Comparison of ENCODE assay signal across 10 cellular contexts in genomic region chr17:10099051-10099571, GRCh38.
DNase-seq lines count a peak whose midpoint lies in the region; TF ChIP-seq lines count a peak whose summit lies in the region.
"Had no signal": no experiment of that assay in that cellular context is flagged by ENCODE, and none has a peak within 500 bp of the region (broad histone marks: within the 10 kb centered on the region; RNA-seq: fewer than 3 reads in every experiment).

No MANE protein-coding gene starts in this region.

- H3K4me2 ChIP-seq in fibroblast of lung (ENCODE audit: extremely low read depth, insufficient read depth, low read length), result peak overlapping the region; percentile 52
- H3K4me2 ChIP-seq in osteoblast (ENCODE audit: insufficient read depth, low read length), result no peak overlapping the region

- H3K9ac ChIP-seq in fibroblast of lung (ENCODE audit: insufficient read depth, low read length), result no peak overlapping the region

- no peaks in the 10 kb centered on the region for H4K20me1 ChIP-seq in fibroblast of lung (ENCODE audit: control insufficient read depth, extremely low read depth, insufficient read depth, low read length)
- no peaks in the 10 kb centered on the region for H4K20me1 ChIP-seq in osteoblast (ENCODE audit: insufficient read depth, low read length)

- CTCF ChIA-PET in AG04449 (lab: Yijun Ruan, JAX), result interaction anchor here (1.2 to 1.4 kb wide), 2 partner anchors 28 to 518 kb away, joined by 4 read pairs; no protein-coding TSS in a partner anchor

- H3K27ac ChIP-seq in fibroblast of lung (ENCODE audit: insufficient read depth, low read length) (no peak overlapping the region), osteoblast (ENCODE audit: low read depth, low read length) (no peak overlapping the region), Peyer's patch (peak overlapping the region in 2 of 4 donors; percentile 35 to 47)

- TF ChIP-seq CTCF in AG04449 (IDR thresholded peaks at IDR 0.05; ENCODE audit: insufficient read depth, low read length, missing control alignments) (no peak), fibroblast of lung (conservative IDR thresholded peaks at IDR 0.05 in 1 of 2, IDR thresholded peaks at IDR 0.05 in 1 of 2; ENCODE audit: low read depth in 1 of 2, low read length in 2 of 2) (no peak), osteoblast (IDR thresholded peaks at IDR 0.05; ENCODE audit: extremely low read depth, low read depth, low read length) (no peak), Peyer's patch (IDR thresholded peaks at IDR 0.05) (no peak)

- H3K4me1 ChIP-seq in fibroblast of lung (ENCODE audit: control insufficient read depth, extremely low read depth, insufficient read depth, low read length), result no peaks in the 10 kb centered on the region
- H3K4me1 ChIP-seq in osteoblast (ENCODE audit: insufficient read depth, low read length), result no peaks in the 10 kb centered on the region
- H3K4me1 ChIP-seq in Peyer's patch, result no peaks in the 10 kb centered on the region

- H3K9me3 ChIP-seq in MG63, result no peaks in the 10 kb centered on the region
- no peaks in the 10 kb centered on the region for H3K9me3 ChIP-seq in fibroblast of lung (ENCODE audit: control insufficient read depth, insufficient read depth, low read depth, low read length)
- no peaks in the 10 kb centered on the region for H3K9me3 ChIP-seq in osteoblast (ENCODE audit: low read depth, low read length)
- no peaks in the 10 kb centered on the region for H3K9me3 ChIP-seq in Peyer's patch

- H3K27me3 ChIP-seq in MG63 (no peaks in the 10 kb centered on the region), fibroblast of lung (ENCODE audit: control insufficient read depth, insufficient read depth, low read length) (no peaks in the 10 kb centered on the region), osteoblast (ENCODE audit: insufficient read depth, low read length) (no peaks in the 10 kb centered on the region), Peyer's patch (no peaks in the 10 kb centered on the region)

- POLR2A ChIA-PET in AG04449 (lab: Yijun Ruan, JAX), result no interaction called here

- H3K79me2 ChIP-seq in fibroblast of lung (ENCODE audit: control insufficient read depth, insufficient read depth, low read length) (no peaks in the 10 kb centered on the region), osteoblast (ENCODE audit: insufficient read depth, low read length) (no peaks in the 10 kb centered on the region)

- H3K4me3 ChIP-seq in AG04449 (ENCODE audit: low read depth, low read length) (no peak overlapping the region), MG63 (no peak overlapping the region), fibroblast of lung (replicated peaks in 1 of 4; ENCODE audit: control extremely low read depth in 1 of 4, insufficient read depth in 1 of 4, low read depth in 3 of 4, low read length in 4 of 4) (no peak overlapping the region), osteoblast (ENCODE audit: insufficient read depth, low read length) (no peak overlapping the region), Peyer's patch (no peak overlapping the region)

- TF ChIP-seq POLR2A in Peyer's patch (IDR thresholded peaks at IDR 0.05), result no peak

- DNase-seq in AG04449 (ENCODE audit: low read depth, low spot score) (peak; percentile 33), MG63 (peak; percentile 15), fibroblast of lung (ENCODE audit: low read depth in 2 of 2) (peak; percentile 41 to 83), osteoblast (ENCODE audit: insufficient read length, low spot score, missing footprints) (peak; percentile 30), DMS53 treated with DMSO at 0.1 percent for 48 hours (lab: John Stamatoyannopoulos, UW; ENCODE audit: unreplicated experiment) (no peak), superior temporal gyrus (ENCODE audit: extremely low spot score) (no peak), NK-92 (lab: John Stamatoyannopoulos, UW; ENCODE audit: unreplicated experiment) (no peak), Peyer's patch (no peak)
- DNase-seq: ACHN, T1000 had no signal

- no peak overlapping the region for H2AFZ ChIP-seq in fibroblast of lung (ENCODE audit: low read length)
- no peak overlapping the region for H2AFZ ChIP-seq in osteoblast (ENCODE audit: low read length)

- H3K36me3 ChIP-seq in MG63 (no peaks in the 10 kb centered on the region), fibroblast of lung (ENCODE audit: control insufficient read depth, insufficient read depth, low read length) (no peaks in the 10 kb centered on the region), osteoblast (ENCODE audit: insufficient read depth, low read length) (no peaks in the 10 kb centered on the region), Peyer's patch (no peaks in the 10 kb centered on the region)

Comparison
In these comparisons a context has a peak if more than half of its experiments do, and no peak if none do; other contexts are left out.
1. DNase-seq: peak in AG04449 (single experiment), MG63 (single experiment), fibroblast of lung (2 of 2) and osteoblast (single experiment); none in DMS53 treated with DMSO at 0.1 percent for 48 hours (single experiment), superior temporal gyrus (single experiment), NK-92 (single experiment) and Peyer's patch (0 of 3).